13 cellular contexts compared by ENCODE assay signal in the genomic region with DNA sequence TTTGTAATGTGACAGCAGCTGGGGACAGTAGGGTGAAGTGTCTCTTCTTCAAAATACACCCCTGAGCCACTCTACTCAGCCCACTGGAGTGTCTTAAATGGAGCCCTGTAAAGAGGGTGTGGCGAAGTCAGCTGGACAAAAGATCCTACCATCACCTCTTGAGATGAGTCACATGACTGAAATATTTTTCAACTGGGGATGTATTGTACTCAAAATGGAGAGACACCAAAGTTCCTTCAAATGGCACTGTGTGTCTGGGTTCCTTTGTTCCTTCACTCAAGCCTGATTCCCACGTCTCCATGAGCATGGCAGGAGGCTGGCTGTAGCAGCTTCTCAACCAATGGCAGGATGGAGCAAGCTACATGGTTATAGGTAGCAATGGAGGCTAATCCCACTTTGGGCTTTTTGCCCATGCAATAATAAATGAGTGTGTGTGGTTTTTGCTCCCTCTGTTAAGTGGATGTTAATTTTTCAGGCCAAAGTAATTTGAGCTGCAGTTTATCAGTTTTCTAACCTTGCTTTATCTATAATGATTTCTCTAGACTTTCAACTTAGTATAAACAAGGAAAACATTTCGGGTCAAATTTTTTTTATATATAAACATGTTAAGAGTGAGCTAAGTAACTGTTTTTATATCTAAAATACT.
"Had no signal": no experiment of that assay in that cellular context is flagged by ENCODE, and none has a peak within 500 bp of the region (broad histone marks: within the 10 kb centered on the region; RNA-seq: fewer than 3 reads in every experiment).

No MANE protein-coding gene starts in this region.

- H3K9me3 ChIP-seq: body of pancreas, upper lobe of right lung had no signal

- FAIRE-seq: small intestine had no signal

- H3K4me3 ChIP-seq: body of pancreas, coronary artery, upper lobe of right lung had no signal

- DNase-seq: activated CD4-positive, alpha-beta T cell treated with anti-CD3 and anti-CD28 coated beads, Interleukin-2, amount 50 U/mL, for 1 hour; activated T-cell treated with anti-CD3 and anti-CD28 coated beads, Interleukin-2, amount 50 U/mL, for 1 hour; amniotic stem cell; central memory CD4-positive, alpha-beta T cell; islet precursor cell; midbrain; right cardiac atrium; small intestine; upper lobe of right lung had no signal

- H3K79me2 ChIP-seq: parathyroid adenoma had no signal

- H3K27ac ChIP-seq: body of pancreas, coronary artery, parathyroid adenoma, upper lobe of right lung had no signal

- ATAC-seq: body of pancreas, esophagus mucosa, right cardiac atrium, upper lobe of right lung had no signal

- H2AFZ ChIP-seq: parathyroid adenoma had no signal

- H3K27me3 ChIP-seq: body of pancreas, upper lobe of right lung had no signal

- H3K9ac ChIP-seq: parathyroid adenoma had no signal

- H3K4me1 ChIP-seq: body of pancreas, upper lobe of right lung had no signal
